ENCODE assay signal across 2 cellular contexts in the genomic region with DNA sequence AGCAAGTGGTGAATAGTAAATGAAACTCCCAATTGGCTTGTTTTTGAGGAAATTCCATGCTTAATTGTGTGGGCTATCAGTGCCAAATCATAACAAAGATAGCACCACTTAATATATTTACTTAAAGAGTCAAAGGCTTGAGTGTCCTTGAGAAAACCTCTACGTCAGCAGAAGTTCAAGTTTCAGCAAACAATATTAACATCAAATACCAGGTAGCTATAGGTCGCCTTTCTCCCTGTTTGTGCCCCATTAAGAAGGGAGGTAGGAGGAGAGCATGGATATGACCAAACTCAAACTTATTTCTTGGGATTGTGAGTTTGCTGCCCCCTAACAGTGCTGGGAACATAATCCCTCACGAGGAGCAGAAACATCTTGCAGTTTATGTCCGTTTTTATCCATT.
TF ChIP-seq lines count a peak whose summit lies in the region.

No MANE protein-coding gene starts in this region.

TF ChIP-seq in HepG2, 621 proteins besides CTCF, POLR2A, EP300 and RAD21 (continued from another document):
- TF ChIP-seq MAFF (IDR thresholded peaks at IDR 0.05; ENCODE audit: low read depth, low read length), result peak; percentile 79
- no peak for TF ChIP-seq SMARCE1 (IDR thresholded peaks at IDR 0.05; ENCODE audit: borderline replicate concordance)
- TF ChIP-seq, protein P1, sequence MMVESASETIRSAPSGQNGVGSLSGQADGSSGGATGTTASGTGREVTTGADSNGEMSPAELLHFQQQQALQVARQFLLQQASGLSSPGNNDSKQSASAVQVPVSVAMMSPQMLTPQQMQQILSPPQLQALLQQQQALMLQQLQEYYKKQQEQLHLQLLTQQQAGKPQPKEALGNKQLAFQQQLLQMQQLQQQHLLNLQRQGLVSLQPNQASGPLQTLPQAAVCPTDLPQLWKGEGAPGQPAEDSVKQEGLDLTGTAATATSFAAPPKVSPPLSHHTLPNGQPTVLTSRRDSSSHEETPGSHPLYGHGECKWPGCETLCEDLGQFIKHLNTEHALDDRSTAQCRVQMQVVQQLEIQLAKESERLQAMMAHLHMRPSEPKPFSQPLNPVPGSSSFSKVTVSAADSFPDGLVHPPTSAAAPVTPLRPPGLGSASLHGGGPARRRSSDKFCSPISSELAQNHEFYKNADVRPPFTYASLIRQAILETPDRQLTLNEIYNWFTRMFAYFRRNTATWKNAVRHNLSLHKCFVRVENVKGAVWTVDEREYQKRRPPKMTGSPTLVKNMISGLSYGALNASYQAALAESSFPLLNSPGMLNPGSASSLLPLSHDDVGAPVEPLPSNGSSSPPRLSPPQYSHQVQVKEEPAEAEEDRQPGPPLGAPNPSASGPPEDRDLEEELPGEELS (CRISPR knock-in tag; IDR thresholded peaks at IDR 0.05), result no peak
- peak; percentile 73 to 85 for TF ChIP-seq MAFK (conservative IDR thresholded peaks at IDR 0.05 in 1 of 2, IDR thresholded peaks at IDR 0.05 in 1 of 2; ENCODE audit: low read length in 2 of 2)
TF ChIP-seq in HepG2: peak in this region for 2.

TF ChIP-seq in GM23338, 12 proteins besides CTCF, POLR2A, EP300 and RAD21 (continued from another document):
- TF ChIP-seq, protein P2, sequence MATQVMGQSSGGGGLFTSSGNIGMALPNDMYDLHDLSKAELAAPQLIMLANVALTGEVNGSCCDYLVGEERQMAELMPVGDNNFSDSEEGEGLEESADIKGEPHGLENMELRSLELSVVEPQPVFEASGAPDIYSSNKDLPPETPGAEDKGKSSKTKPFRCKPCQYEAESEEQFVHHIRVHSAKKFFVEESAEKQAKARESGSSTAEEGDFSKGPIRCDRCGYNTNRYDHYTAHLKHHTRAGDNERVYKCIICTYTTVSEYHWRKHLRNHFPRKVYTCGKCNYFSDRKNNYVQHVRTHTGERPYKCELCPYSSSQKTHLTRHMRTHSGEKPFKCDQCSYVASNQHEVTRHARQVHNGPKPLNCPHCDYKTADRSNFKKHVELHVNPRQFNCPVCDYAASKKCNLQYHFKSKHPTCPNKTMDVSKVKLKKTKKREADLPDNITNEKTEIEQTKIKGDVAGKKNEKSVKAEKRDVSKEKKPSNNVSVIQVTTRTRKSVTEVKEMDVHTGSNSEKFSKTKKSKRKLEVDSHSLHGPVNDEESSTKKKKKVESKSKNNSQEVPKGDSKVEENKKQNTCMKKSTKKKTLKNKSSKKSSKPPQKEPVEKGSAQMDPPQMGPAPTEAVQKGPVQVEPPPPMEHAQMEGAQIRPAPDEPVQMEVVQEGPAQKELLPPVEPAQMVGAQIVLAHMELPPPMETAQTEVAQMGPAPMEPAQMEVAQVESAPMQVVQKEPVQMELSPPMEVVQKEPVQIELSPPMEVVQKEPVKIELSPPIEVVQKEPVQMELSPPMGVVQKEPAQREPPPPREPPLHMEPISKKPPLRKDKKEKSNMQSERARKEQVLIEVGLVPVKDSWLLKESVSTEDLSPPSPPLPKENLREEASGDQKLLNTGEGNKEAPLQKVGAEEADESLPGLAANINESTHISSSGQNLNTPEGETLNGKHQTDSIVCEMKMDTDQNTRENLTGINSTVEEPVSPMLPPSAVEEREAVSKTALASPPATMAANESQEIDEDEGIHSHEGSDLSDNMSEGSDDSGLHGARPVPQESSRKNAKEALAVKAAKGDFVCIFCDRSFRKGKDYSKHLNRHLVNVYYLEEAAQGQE (IDR thresholded peaks at IDR 0.05; ENCODE audit: unreplicated experiment), result no peak
- TF ChIP-seq, protein P3, sequence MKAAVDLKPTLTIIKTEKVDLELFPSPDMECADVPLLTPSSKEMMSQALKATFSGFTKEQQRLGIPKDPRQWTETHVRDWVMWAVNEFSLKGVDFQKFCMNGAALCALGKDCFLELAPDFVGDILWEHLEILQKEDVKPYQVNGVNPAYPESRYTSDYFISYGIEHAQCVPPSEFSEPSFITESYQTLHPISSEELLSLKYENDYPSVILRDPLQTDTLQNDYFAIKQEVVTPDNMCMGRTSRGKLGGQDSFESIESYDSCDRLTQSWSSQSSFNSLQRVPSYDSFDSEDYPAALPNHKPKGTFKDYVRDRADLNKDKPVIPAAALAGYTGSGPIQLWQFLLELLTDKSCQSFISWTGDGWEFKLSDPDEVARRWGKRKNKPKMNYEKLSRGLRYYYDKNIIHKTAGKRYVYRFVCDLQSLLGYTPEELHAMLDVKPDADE (IDR thresholded peaks at IDR 0.05), result no peak
- no peak for TF ChIP-seq POLR2AphosphoS5 (IDR thresholded peaks at IDR 0.05; ENCODE audit: low read depth)
- TF ChIP-seq EZH2 (IDR thresholded peaks at IDR 0.05; ENCODE audit: low read depth, unreplicated experiment), result no peak
- TF ChIP-seq, protein P4, sequence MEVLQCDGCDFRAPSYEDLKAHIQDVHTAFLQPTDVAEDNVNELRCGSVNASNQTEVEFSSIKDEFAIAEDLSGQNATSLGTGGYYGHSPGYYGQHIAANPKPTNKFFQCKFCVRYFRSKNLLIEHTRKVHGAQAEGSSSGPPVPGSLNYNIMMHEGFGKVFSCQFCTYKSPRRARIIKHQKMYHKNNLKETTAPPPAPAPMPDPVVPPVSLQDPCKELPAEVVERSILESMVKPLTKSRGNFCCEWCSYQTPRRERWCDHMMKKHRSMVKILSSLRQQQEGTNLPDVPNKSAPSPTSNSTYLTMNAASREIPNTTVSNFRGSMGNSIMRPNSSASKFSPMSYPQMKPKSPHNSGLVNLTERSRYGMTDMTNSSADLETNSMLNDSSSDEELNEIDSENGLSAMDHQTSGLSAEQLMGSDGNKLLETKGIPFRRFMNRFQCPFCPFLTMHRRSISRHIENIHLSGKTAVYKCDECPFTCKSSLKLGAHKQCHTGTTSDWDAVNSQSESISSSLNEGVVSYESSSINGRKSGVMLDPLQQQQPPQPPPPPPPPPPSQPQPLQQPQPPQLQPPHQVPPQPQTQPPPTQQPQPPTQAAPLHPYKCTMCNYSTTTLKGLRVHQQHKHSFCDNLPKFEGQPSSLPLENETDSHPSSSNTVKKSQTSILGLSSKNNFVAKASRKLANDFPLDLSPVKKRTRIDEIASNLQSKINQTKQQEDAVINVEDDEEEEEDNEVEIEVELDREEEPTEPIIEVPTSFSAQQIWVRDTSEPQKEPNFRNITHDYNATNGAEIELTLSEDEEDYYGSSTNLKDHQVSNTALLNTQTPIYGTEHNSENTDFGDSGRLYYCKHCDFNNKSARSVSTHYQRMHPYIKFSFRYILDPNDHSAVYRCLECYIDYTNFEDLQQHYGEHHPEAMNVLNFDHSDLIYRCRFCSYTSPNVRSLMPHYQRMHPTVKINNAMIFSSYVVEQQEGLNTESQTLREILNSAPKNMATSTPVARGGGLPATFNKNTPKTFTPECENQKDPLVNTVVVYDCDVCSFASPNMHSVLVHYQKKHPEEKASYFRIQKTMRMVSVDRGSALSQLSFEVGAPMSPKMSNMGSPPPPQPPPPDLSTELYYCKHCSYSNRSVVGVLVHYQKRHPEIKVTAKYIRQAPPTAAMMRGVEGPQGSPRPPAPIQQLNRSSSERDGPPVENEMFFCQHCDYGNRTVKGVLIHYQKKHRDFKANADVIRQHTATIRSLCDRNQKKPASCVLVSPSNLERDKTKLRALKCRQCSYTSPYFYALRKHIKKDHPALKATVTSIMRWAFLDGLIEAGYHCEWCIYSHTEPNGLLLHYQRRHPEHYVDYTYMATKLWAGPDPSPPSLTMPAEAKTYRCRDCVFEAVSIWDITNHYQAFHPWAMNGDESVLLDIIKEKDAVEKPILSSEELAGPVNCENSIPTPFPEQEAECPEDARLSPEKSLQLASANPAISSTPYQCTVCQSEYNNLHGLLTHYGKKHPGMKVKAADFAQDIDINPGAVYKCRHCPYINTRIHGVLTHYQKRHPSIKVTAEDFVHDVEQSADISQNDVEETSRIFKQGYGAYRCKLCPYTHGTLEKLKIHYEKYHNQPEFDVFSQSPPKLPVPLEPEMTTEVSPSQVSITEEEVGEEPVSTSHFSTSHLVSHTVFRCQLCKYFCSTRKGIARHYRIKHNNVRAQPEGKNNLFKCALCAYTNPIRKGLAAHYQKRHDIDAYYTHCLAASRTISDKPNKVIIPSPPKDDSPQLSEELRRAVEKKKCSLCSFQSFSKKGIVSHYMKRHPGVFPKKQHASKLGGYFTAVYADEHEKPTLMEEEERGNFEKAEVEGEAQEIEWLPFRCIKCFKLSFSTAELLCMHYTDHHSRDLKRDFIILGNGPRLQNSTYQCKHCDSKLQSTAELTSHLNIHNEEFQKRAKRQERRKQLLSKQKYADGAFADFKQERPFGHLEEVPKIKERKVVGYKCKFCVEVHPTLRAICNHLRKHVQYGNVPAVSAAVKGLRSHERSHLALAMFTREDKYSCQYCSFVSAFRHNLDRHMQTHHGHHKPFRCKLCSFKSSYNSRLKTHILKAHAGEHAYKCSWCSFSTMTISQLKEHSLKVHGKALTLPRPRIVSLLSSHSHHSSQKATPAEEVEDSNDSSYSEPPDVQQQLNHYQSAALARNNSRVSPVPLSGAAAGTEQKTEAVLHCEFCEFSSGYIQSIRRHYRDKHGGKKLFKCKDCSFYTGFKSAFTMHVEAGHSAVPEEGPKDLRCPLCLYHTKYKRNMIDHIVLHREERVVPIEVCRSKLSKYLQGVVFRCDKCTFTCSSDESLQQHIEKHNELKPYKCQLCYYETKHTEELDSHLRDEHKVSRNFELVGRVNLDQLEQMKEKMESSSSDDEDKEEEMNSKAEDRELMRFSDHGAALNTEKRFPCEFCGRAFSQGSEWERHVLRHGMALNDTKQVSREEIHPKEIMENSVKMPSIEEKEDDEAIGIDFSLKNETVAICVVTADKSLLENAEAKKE (CRISPR knock-in tag; IDR thresholded peaks at IDR 0.05), result no peak
- TF ChIP-seq ZNF331 (CRISPR knock-in tag; IDR thresholded peaks at IDR 0.05; ENCODE audit: low read depth), result no peak
- TF ChIP-seq CREB1 (CRISPR knock-in tag; IDR thresholded peaks at IDR 0.05; ENCODE audit: low read depth), result no peak
- TF ChIP-seq JUNB (IDR thresholded peaks at IDR 0.05; ENCODE audit: unreplicated experiment), result no peak
